19 cellular contexts compared by ENCODE assay signal in genomic region chr9:20996809-20997208, GRCh38. TPM values are rescaled to one million over a fixed set of nuclear protein-coding genes. Genes with fewer than 3 reads are reported as not detected.
DNase-seq lines count a peak whose midpoint lies in the region; ATAC-seq and TF ChIP-seq lines count a peak whose summit lies in the region.
"Had no signal": no experiment of that assay in that cellular context is flagged by ENCODE, and none has a peak within 500 bp of the region (broad histone marks: within the 10 kb centered on the region; RNA-seq: fewer than 3 reads in every experiment).

No MANE protein-coding gene starts in this region.

- H3K4me1 Mint-ChIP-seq in effector memory CD8-positive, alpha-beta T cell (ENCODE audit: low read depth in 2 of 2) = peaks cover 12 to 32% of the 10 kb centered on the region in 2 donors

- dilution Hi-C loops in mammary epithelial cell (cut with HindIII; ENCODE audit: low sequenced_read_pairs) = no loop called here

- in situ Hi-C loops in mammary epithelial cell (cut with MboI; ENCODE audit: low sequenced_read_pairs in 2 of 2) = no loop called here

- no peak overlapping the region for H3K9ac ChIP-seq in mammary epithelial cell (ENCODE audit: insufficient read depth, low read length)

- peak; percentile 67 for DNase-seq in GM12865 (ENCODE audit: low read depth)
- no peak for DNase-seq in effector memory CD8-positive, alpha-beta T cell
- DNase-seq in NCI-H1436 (lab: John Stamatoyannopoulos, UW) = no peak
- no peak for DNase-seq in retina
- DNase-seq in mucosa of gallbladder (ENCODE audit: low spot score) = no peak
- DNase-seq in mammary epithelial cell = no peak
- DNase-seq: dermis blood vessel endothelial cell; esophagus squamous epithelium; HFFc6; left colon; NCI-H2081; NCI-H774; nephron progenitor cell; RPMI8226; stimulated activated naive CD4-positive, alpha-beta T cell treated with Interleukin-2 at 50 U/mL for 16 hours had no signal

- H3K4me1 ChIP-seq in mammary epithelial cell (ENCODE audit: insufficient read depth, low read length) = no peaks in the 10 kb centered on the region
- H3K4me1 ChIP-seq: esophagus squamous epithelium had no signal

- peak overlapping the region in 1 of 2 donors; percentile 7 for H3K4me3 Mint-ChIP-seq in effector memory CD8-positive, alpha-beta T cell
- H3K4me3 Mint-ChIP-seq: HFFc6, nephron progenitor cell had no signal

- CTCF ChIA-PET in mammary epithelial cell (lab: Charles Lee; ENCODE audit: low non-redundant PET) = no interaction called here

- peak; percentile 69 for ATAC-seq in GM19452 (IDR thresholded peaks at IDR 0.05; ENCODE audit: unreplicated experiment)
- peak; percentile 52 for ATAC-seq in HG03280 (IDR thresholded peaks at IDR 0.05; ENCODE audit: unreplicated experiment)
- no peak for ATAC-seq in effector memory CD8-positive, alpha-beta T cell (replicated peaks)
- ATAC-seq: left colon had no signal

- no peak overlapping the region for H3K4me2 ChIP-seq in mammary epithelial cell (ENCODE audit: insufficient read depth, low read depth, low read length)
- H3K4me2 ChIP-seq: hepatocyte had no signal

- no peaks in the 10 kb centered on the region for H3K79me2 ChIP-seq in mammary epithelial cell (ENCODE audit: insufficient read depth, low read length)
- H3K79me2 ChIP-seq: hepatocyte had no signal

- no peaks in the 10 kb centered on the region for H3K9me3 ChIP-seq in mammary epithelial cell (replicated peaks; ENCODE audit: insufficient read depth, low read length)
- H3K9me3 ChIP-seq: esophagus squamous epithelium had no signal

- H4K20me1 ChIP-seq in mammary epithelial cell (ENCODE audit: insufficient read depth, low read length) = no peaks in the 10 kb centered on the region

- H3K27ac ChIP-seq in mammary epithelial cell (ENCODE audit: insufficient read depth, low read depth, low read length) = no peak overlapping the region
- H3K27ac ChIP-seq: esophagus squamous epithelium, hepatocyte had no signal

- no peaks in the 10 kb centered on the region for H3K27me3 Mint-ChIP-seq in effector memory CD8-positive, alpha-beta T cell

- peaks cover 3% of the 10 kb centered on the region for H3K36me3 ChIP-seq in mammary epithelial cell (ENCODE audit: insufficient read depth, low read length)

- peak overlapping the region; percentile 79 to 84 for H3K27ac Mint-ChIP-seq in effector memory CD8-positive, alpha-beta T cell
- H3K27ac Mint-ChIP-seq: activated T-helper 2 cell treated with anti-CD3 and anti-CD28 coated beads, Interferon-gamma antibody, Interleukin-2, Interleukin-4, amounts not matched to agents 10 μg/mL and 5 μg/mL and 100 μg/mL, durations not matched to agents 14 hours and 24 hours and 36 hours; HFFc6 had no signal

- no peak overlapping the region for H2AFZ ChIP-seq in mammary epithelial cell (ENCODE audit: low read depth, low read length)
- H2AFZ ChIP-seq: hepatocyte had no signal

- no peaks in the 10 kb centered on the region for H3K27me3 ChIP-seq in mammary epithelial cell (ENCODE audit: insufficient read depth, low read length)
- H3K27me3 ChIP-seq: esophagus squamous epithelium, hepatocyte had no signal

- TF ChIP-seq CTCF in GM12865 (IDR thresholded peaks at IDR 0.05; ENCODE audit: insufficient read depth, low read depth, low read length, missing control alignments) (no peak), mammary epithelial cell (conservative IDR thresholded peaks at IDR 0.05 in 1 of 2, IDR thresholded peaks at IDR 0.05 in 1 of 2; ENCODE audit: extremely low read depth in 1 of 2, insufficient read depth in 1 of 2, low read depth in 1 of 2, low read length in 2 of 2) (no peak)

- intact Hi-C loops in mammary epithelial cell (cut with micrococcal nuclease) = no loop called here

- no TSS peak for BruUV-seq in mammary epithelial cell (replicated peaks; lab: Mats Ljungman, UMichigan)

- WGBS in mammary epithelial cell (ENCODE audit: low coverage, missing lambda C conversion rate) = 94% methylated on average over 2 of the region's 2 CpGs

- H3K4me3 ChIP-seq in GM12865 (ENCODE audit: low read depth, low read length) (0 out of 2 replicates have a peak overlapping the region, but pooled peaks have one; percentile 4), mammary epithelial cell (replicated peaks in 1 of 3; ENCODE audit: insufficient read depth in 1 of 3, low read depth in 2 of 3, low read length in 3 of 3) (no peak overlapping the region)
- H3K4me3 ChIP-seq: esophagus squamous epithelium, hepatocyte had no signal

- H3K9me3 Mint-ChIP-seq in effector memory CD8-positive, alpha-beta T cell = no peaks in the 10 kb centered on the region
- H3K9me3 Mint-ChIP-seq: HFFc6 had no signal

- peaks cover 2% of the 10 kb centered on the region for H3K36me3 Mint-ChIP-seq in effector memory CD8-positive, alpha-beta T cell (ENCODE audit: insufficient read depth)

RNA-seq across cellular contexts. Expression of gene HACD4, which starts 34.6 kb away (rescaled TPM):
- total RNA-seq in mucosa of gallbladder = 2.8 TPM
- total RNA-seq in mammary epithelial cell = under 1 TPM; 0.14 to 0.67 TPM
- 0.08 TPM for polyA plus RNA-seq in mammary epithelial cell
- 0.10 TPM for polyA minus RNA-seq in mammary epithelial cell
